In genomic region chr1:205128050-205128449, GRCh38 we compare ENCODE assay signal across 1 cellular context.
TF ChIP-seq lines count a peak whose summit lies in the region.

No MANE protein-coding gene starts in this region.

TF ChIP-seq in K562, 482 proteins besides CTCF, POLR2A, EP300 and RAD21:
- TF ChIP-seq PHB (CRISPR knock-in tag; IDR thresholded peaks at IDR 0.05): no peak
- TF ChIP-seq EGR1 (conservative IDR thresholded peaks at IDR 0.05): peak; percentile 24; the same call in 1 of the 2 replicates
TF ChIP-seq in K562: peak in this region for 1.
